In the genomic region with DNA sequence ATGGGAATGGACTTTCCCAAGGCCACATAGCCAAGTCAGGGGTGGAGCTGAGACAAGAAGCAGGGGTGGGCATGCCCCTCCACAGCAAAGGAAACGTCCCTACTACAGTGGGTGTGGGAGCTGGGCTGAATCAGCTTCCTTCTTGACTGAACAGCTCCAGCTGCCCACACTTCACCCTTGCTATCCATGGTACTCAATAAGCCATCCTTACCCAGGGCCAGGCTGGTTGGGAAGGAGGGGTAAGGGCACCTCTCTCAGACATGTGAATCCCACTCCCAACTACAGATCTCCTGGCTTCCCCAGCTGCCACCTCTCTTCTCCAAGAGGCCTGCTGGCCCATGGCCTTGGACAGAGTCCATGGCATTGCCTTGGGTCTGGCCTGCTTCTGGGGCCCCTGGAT, we compare ENCODE assay signal across 37 cellular contexts.
"Had no signal": no experiment of that assay in that cellular context is flagged by ENCODE, and none has a peak within 500 bp of the region (broad histone marks: within the 10 kb centered on the region; RNA-seq: fewer than 3 reads in every experiment).

No MANE protein-coding gene starts in this region.

- H3K27me3 Mint-ChIP-seq: activated naive CD4-positive, alpha-beta T cell treated with anti-CD3 and anti-CD28 coated beads, Interleukin-2, amount 10 ng/mL, durations not matched to agents 7 days and 5 days; activated naive CD4-positive, alpha-beta T cell treated with anti-CD3 and anti-CD28 coated beads, Interleukin-2, amount 50 U/mL, for 24 hours; activated naive CD8-positive, alpha-beta T cell; activated naive CD8-positive, alpha-beta T cell treated with anti-CD3 and anti-CD28 coated beads for 36 hours; activated naive CD8-positive, alpha-beta T cell treated with anti-CD3 and anti-CD28 coated beads, Interleukin-2, amount 10 ng/mL, durations not matched to agents 7 days and 5 days; activated naive CD8-positive, alpha-beta T cell treated with anti-CD3 and anti-CD28 coated beads, Interleukin-2, amount 50 U/mL, for 24 hours; activated T-helper 17 cell treated with anti-CD3 and anti-CD28 coated beads, Interleukin-2, amount 50 U/mL, for 72 hours; central memory CD8-positive, alpha-beta T cell had no signal

- H3K4me3 Mint-ChIP-seq: activated naive CD4-positive, alpha-beta T cell treated with anti-CD3 and anti-CD28 coated beads for 36 hours; activated naive CD4-positive, alpha-beta T cell treated with anti-CD3 and anti-CD28 coated beads, Interleukin-2, amount 10 ng/mL, durations not matched to agents 7 days and 5 days; activated naive CD4-positive, alpha-beta T cell treated with anti-CD3 and anti-CD28 coated beads, Interleukin-2, amount 50 U/mL, for 24 hours; activated naive CD8-positive, alpha-beta T cell; activated naive CD8-positive, alpha-beta T cell treated with anti-CD3 and anti-CD28 coated beads for 36 hours; activated naive CD8-positive, alpha-beta T cell treated with anti-CD3 and anti-CD28 coated beads, Interleukin-2, amount 10 ng/mL, durations not matched to agents 7 days and 5 days; activated naive CD8-positive, alpha-beta T cell treated with anti-CD3 and anti-CD28 coated beads, Interleukin-2, amount 50 U/mL, for 24 hours; activated T-cell treated with anti-CD3 and anti-CD28 coated beads, Interleukin-2, amount 50 U/mL, for 24 hours; activated T-cell treated with anti-CD3 and anti-CD28 coated beads, Interleukin-2, amount 50 U/mL, for 4 hours; activated T-cell treated with anti-CD3 and anti-CD28 coated beads, Interleukin-2, amount 50 U/mL, for 72 hours; activated T-helper 1 cell treated with anti-CD3 and anti-CD28 coated beads, Interleukin-12 subunit alpha, Interleukin-12 subunit beta, Interleukin-2, Interleukin-4 antibody, amounts not matched to agents 30 ng/mL and 10 ng/mL and 1 ng/mL, durations not matched to agents 14 hours and 24 hours and 36 hours; activated T-helper 17 cell treated with anti-CD3 and anti-CD28 coated beads, Interleukin-2, amount 50 U/mL, for 72 hours; brain; central memory CD8-positive, alpha-beta T cell had no signal

- H3K27ac Mint-ChIP-seq: activated naive CD4-positive, alpha-beta T cell treated with anti-CD3 and anti-CD28 coated beads for 36 hours; activated naive CD4-positive, alpha-beta T cell treated with anti-CD3 and anti-CD28 coated beads, Interleukin-2, amount 10 ng/mL, durations not matched to agents 7 days and 5 days; activated naive CD4-positive, alpha-beta T cell treated with anti-CD3 and anti-CD28 coated beads, Interleukin-2, amount 50 U/mL, for 24 hours; activated naive CD4-positive, alpha-beta T cell treated with anti-CD3 and anti-CD28 coated beads, Interleukin-2, amount 50 U/mL, for 72 hours; activated naive CD8-positive, alpha-beta T cell; activated naive CD8-positive, alpha-beta T cell treated with anti-CD3 and anti-CD28 coated beads for 36 hours; activated naive CD8-positive, alpha-beta T cell treated with anti-CD3 and anti-CD28 coated beads, Interleukin-2, amount 10 ng/mL, durations not matched to agents 7 days and 5 days; activated naive CD8-positive, alpha-beta T cell treated with anti-CD3 and anti-CD28 coated beads, Interleukin-2, amount 50 U/mL, for 24 hours; activated T-cell treated with anti-CD3 and anti-CD28 coated beads, Interleukin-2, amount 50 U/mL, for 24 hours; activated T-cell treated with anti-CD3 and anti-CD28 coated beads, Interleukin-2, amount 50 U/mL, for 72 hours; activated T-helper 1 cell treated with anti-CD3 and anti-CD28 coated beads, Interleukin-12 subunit alpha, Interleukin-12 subunit beta, Interleukin-2, Interleukin-4 antibody, amounts not matched to agents 30 ng/mL and 10 ng/mL and 1 ng/mL, durations not matched to agents 14 hours and 24 hours and 36 hours; activated T-helper 17 cell treated with anti-CD3 and anti-CD28 coated beads, Interleukin-2, amount 50 U/mL, for 72 hours; activated T-helper 2 cell treated with anti-CD3 and anti-CD28 coated beads, Interferon-gamma antibody, Interleukin-2, Interleukin-4, amounts not matched to agents 10 μg/mL and 5 μg/mL and 100 μg/mL, durations not matched to agents 14 hours and 24 hours and 36 hours; brain had no signal

- H3K36me3 Mint-ChIP-seq: activated naive CD4-positive, alpha-beta T cell treated with anti-CD3 and anti-CD28 coated beads, Interleukin-2, amount 50 U/mL, for 72 hours; activated naive CD8-positive, alpha-beta T cell; activated naive CD8-positive, alpha-beta T cell treated with anti-CD3 and anti-CD28 coated beads for 36 hours had no signal

- H3K4me1 Mint-ChIP-seq: activated naive CD4-positive, alpha-beta T cell treated with anti-CD3 and anti-CD28 coated beads, Interleukin-2, amount 10 ng/mL, durations not matched to agents 7 days and 5 days; activated naive CD4-positive, alpha-beta T cell treated with anti-CD3 and anti-CD28 coated beads, Interleukin-2, amount 50 U/mL, for 24 hours; activated naive CD8-positive, alpha-beta T cell treated with anti-CD3 and anti-CD28 coated beads for 36 hours; activated naive CD8-positive, alpha-beta T cell treated with anti-CD3 and anti-CD28 coated beads, Interleukin-2, amount 10 ng/mL, durations not matched to agents 7 days and 5 days; activated naive CD8-positive, alpha-beta T cell treated with anti-CD3 and anti-CD28 coated beads, Interleukin-2, amount 50 U/mL, for 24 hours; activated T-helper 17 cell treated with anti-CD3 and anti-CD28 coated beads, Interleukin-2, amount 50 U/mL, for 72 hours; brain; central memory CD8-positive, alpha-beta T cell had no signal

- H3K4me3 ChIP-seq: adrenal gland, ascending aorta, body of pancreas, breast epithelium, cardiac muscle cell had no signal

- H3K9me3 ChIP-seq: adrenal gland, ascending aorta, body of pancreas, breast epithelium had no signal

- DNase-seq: activated effector memory CD4-positive, alpha-beta T cell treated with anti-CD3 and anti-CD28 coated beads, Interleukin-2, amount 50 U/mL, for 16 hours; activated effector memory CD4-positive, alpha-beta T cell treated with Interleukin-2 at 50 U/mL for 16 hours; activated gamma-delta T cell; activated gamma-delta T cell treated with Interleukin-2 at 50 U/mL for 16 hours; activated naive CD4-positive, alpha-beta T cell; activated naive CD4-positive, alpha-beta T cell treated with anti-CD3 and anti-CD28 coated beads for 36 hours; activated naive CD4-positive, alpha-beta T cell treated with anti-CD3 and anti-CD28 coated beads, Interleukin-2, amount 10 ng/mL, durations not matched to agents 7 days and 5 days; activated naive CD4-positive, alpha-beta T cell treated with anti-CD3 and anti-CD28 coated beads, Interleukin-2, amount 50 U/mL, for 16 hours; activated naive CD4-positive, alpha-beta T cell treated with Interleukin-2 at 50 U/mL for 16 hours; activated naive CD8-positive, alpha-beta T cell treated with anti-CD3 and anti-CD28 coated beads for 36 hours; activated naive CD8-positive, alpha-beta T cell treated with anti-CD3 and anti-CD28 coated beads, Interleukin-2, amount 10 ng/mL, durations not matched to agents 7 days and 5 days; activated naive CD8-positive, alpha-beta T cell treated with anti-CD3 and anti-CD28 coated beads, Interleukin-2, amount 50 U/mL, for 24 hours; activated T-cell treated with anti-CD3 and anti-CD28 coated beads, Interleukin-2, amount 50 U/mL, for 1 hour; activated T-cell treated with anti-CD3 and anti-CD28 coated beads, Interleukin-2, amount 50 U/mL, for 24 hours; activated T-cell treated with anti-CD3 and anti-CD28 coated beads, Interleukin-2, amount 50 U/mL, for 4 hours; activated T-cell treated with anti-CD3 and anti-CD28 coated beads, Interleukin-2, amount 50 U/mL, for 72 hours; adrenal gland; amniotic stem cell; amygdala; anterior cingulate cortex; aorta; body of pancreas; brain microvascular endothelial cell; caudate nucleus; central memory CD4-positive, alpha-beta T cell; cerebellar nuclear complex had no signal

- ATAC-seq: activated naive CD4-positive, alpha-beta T cell treated with anti-CD3 and anti-CD28 coated beads, Interleukin-2, amount 50 U/mL, for 72 hours; activated naive CD8-positive, alpha-beta T cell treated with anti-CD3 and anti-CD28 coated beads, Interleukin-2, amount 50 U/mL, for 24 hours; activated T-cell treated with anti-CD3 and anti-CD28 coated beads, Interleukin-2, amount 50 U/mL, for 4 hours; activated T-cell treated with anti-CD3 and anti-CD28 coated beads, Interleukin-2, amount 50 U/mL, for 72 hours; activated T-helper 17 cell treated with anti-CD3 and anti-CD28 coated beads, Interleukin-2, amount 50 U/mL, for 72 hours; body of pancreas had no signal

- H3K36me3 ChIP-seq: adrenal gland, brain microvascular endothelial cell, breast epithelium, cardiac muscle cell had no signal

- H3K4me1 ChIP-seq: adrenal gland, ascending aorta, body of pancreas, breast epithelium had no signal

- H3K27ac ChIP-seq: adrenal gland, ascending aorta, body of pancreas, brain microvascular endothelial cell, breast epithelium, cardiac muscle cell had no signal

- H3K9me3 Mint-ChIP-seq: activated naive CD4-positive, alpha-beta T cell treated with anti-CD3 and anti-CD28 coated beads for 36 hours; activated naive CD4-positive, alpha-beta T cell treated with anti-CD3 and anti-CD28 coated beads, Interleukin-2, amount 10 ng/mL, durations not matched to agents 7 days and 5 days; activated naive CD4-positive, alpha-beta T cell treated with anti-CD3 and anti-CD28 coated beads, Interleukin-2, amount 50 U/mL, for 24 hours; activated naive CD4-positive, alpha-beta T cell treated with anti-CD3 and anti-CD28 coated beads, Interleukin-2, amount 50 U/mL, for 72 hours; activated naive CD8-positive, alpha-beta T cell treated with anti-CD3 and anti-CD28 coated beads for 36 hours; activated naive CD8-positive, alpha-beta T cell treated with anti-CD3 and anti-CD28 coated beads, Interleukin-2, amount 10 ng/mL, durations not matched to agents 7 days and 5 days; activated naive CD8-positive, alpha-beta T cell treated with anti-CD3 and anti-CD28 coated beads, Interleukin-2, amount 50 U/mL, for 24 hours; activated T-cell treated with anti-CD3 and anti-CD28 coated beads, Interleukin-2, amount 50 U/mL, for 24 hours; activated T-cell treated with anti-CD3 and anti-CD28 coated beads, Interleukin-2, amount 50 U/mL, for 4 hours; activated T-cell treated with anti-CD3 and anti-CD28 coated beads, Interleukin-2, amount 50 U/mL, for 72 hours; activated T-helper 1 cell treated with anti-CD3 and anti-CD28 coated beads, Interleukin-12 subunit alpha, Interleukin-12 subunit beta, Interleukin-2, Interleukin-4 antibody, amounts not matched to agents 30 ng/mL and 10 ng/mL and 1 ng/mL, durations not matched to agents 14 hours and 24 hours and 36 hours; activated T-helper 17 cell treated with anti-CD3 and anti-CD28 coated beads, Interleukin-2, amount 50 U/mL, for 72 hours; activated T-helper 2 cell treated with anti-CD3 and anti-CD28 coated beads, Interferon-gamma antibody, Interleukin-2, Interleukin-4, amounts not matched to agents 10 μg/mL and 5 μg/mL and 100 μg/mL, durations not matched to agents 14 hours and 24 hours and 36 hours; brain; central memory CD8-positive, alpha-beta T cell had no signal
